In genomic region chr3:87949879-87950208, GRCh38 we compare ENCODE assay signal across 1 cellular context.
TF ChIP-seq lines count a peak whose summit lies in the region.

No MANE protein-coding gene starts in this region.

TF ChIP-seq in GM23338, 12 proteins besides CTCF, POLR2A, EP300 and RAD21 (continued from another document):
- TF ChIP-seq REST (IDR thresholded peaks at IDR 0.05; ENCODE audit: unreplicated experiment) = no peak
- no peak for TF ChIP-seq EZH2phosphoT487 (IDR thresholded peaks at IDR 0.05; ENCODE audit: unreplicated experiment)
- no peak for TF ChIP-seq CREB1 (CRISPR knock-in tag; IDR thresholded peaks at IDR 0.05; ENCODE audit: low read depth)
- TF ChIP-seq POLR2AphosphoS5 (IDR thresholded peaks at IDR 0.05; ENCODE audit: low read depth) = no peak
- TF ChIP-seq, protein P1, sequence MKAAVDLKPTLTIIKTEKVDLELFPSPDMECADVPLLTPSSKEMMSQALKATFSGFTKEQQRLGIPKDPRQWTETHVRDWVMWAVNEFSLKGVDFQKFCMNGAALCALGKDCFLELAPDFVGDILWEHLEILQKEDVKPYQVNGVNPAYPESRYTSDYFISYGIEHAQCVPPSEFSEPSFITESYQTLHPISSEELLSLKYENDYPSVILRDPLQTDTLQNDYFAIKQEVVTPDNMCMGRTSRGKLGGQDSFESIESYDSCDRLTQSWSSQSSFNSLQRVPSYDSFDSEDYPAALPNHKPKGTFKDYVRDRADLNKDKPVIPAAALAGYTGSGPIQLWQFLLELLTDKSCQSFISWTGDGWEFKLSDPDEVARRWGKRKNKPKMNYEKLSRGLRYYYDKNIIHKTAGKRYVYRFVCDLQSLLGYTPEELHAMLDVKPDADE (IDR thresholded peaks at IDR 0.05) = no peak
- TF ChIP-seq ZNF114 (CRISPR knock-in tag; IDR thresholded peaks at IDR 0.05) = no peak
- no peak for TF ChIP-seq EZH2 (IDR thresholded peaks at IDR 0.05; ENCODE audit: low read depth, unreplicated experiment)
- no peak for TF ChIP-seq NANOG (IDR thresholded peaks at IDR 0.05; ENCODE audit: borderline replicate concordance)
